13 cellular contexts compared by ENCODE assay signal in genomic region chr3:71391361-71391760, GRCh38.
DNase-seq lines count a peak whose midpoint lies in the region; ATAC-seq, FAIRE-seq and TF ChIP-seq lines count a peak whose summit lies in the region.
"Had no signal": no experiment of that assay in that cellular context is flagged by ENCODE, and none has a peak within 500 bp of the region (broad histone marks: within the 10 kb centered on the region; RNA-seq: fewer than 3 reads in every experiment).

No MANE protein-coding gene starts in this region.

- peaks cover 5% of the 10 kb centered on the region for H3K36me3 Mint-ChIP-seq in activated CD4-positive, alpha-beta memory T cell treated with anti-CD3 and anti-CD28 coated beads for 36 hours
- H3K36me3 Mint-ChIP-seq in naive B cell, result no peaks in the 10 kb centered on the region

- ATAC-seq in naive B cell (ENCODE audit: low read depth in 2 of 2) (no peak), GM18868 (IDR thresholded peaks at IDR 0.05; ENCODE audit: unreplicated experiment) (no peak)
- ATAC-seq: left ventricle myocardium superior, Panc1 had no signal

- POLR2A ChIA-PET in activated CD4-positive, alpha-beta memory T cell treated with anti-CD3 and anti-CD28 coated beads for 36 hours (lab: Charles Lee), result interaction anchor here (1.0 to 1.3 kb wide), 2 partner anchors 31 to 192 kb away, joined by 3 to 6 read pairs; partner anchors contain the start of gene FOXP1

- H3K9me3 Mint-ChIP-seq in activated CD4-positive, alpha-beta memory T cell treated with anti-CD3 and anti-CD28 coated beads for 36 hours, result no peaks in the 10 kb centered on the region
- H3K9me3 Mint-ChIP-seq in naive B cell, result peaks cover 0 to 2% (median 0%) of the 10 kb centered on the region in 7 donors

- peaks cover 2% of the 10 kb centered on the region for H3K27me3 Mint-ChIP-seq in activated CD4-positive, alpha-beta memory T cell treated with anti-CD3 and anti-CD28 coated beads for 36 hours
- H3K27me3 Mint-ChIP-seq in naive B cell, result no peaks in the 10 kb centered on the region

- DNase-seq in CD1c-positive myeloid dendritic cell (ENCODE audit: extremely low spot score) (peak; percentile 45), GM12892 (ENCODE audit: insufficient read length) (no peak), naive B cell (no peak), HuH-7.5 (ENCODE audit: low spot score) (no peak), NCI-H345 treated with DMSO at 0.1 percent for 48 hours (lab: John Stamatoyannopoulos, UW; ENCODE audit: unreplicated experiment) (no peak), HK-2 (ENCODE audit: unreplicated experiment) (no peak)
- DNase-seq in activated CD4-positive, alpha-beta memory T cell treated with anti-CD3 and anti-CD28 coated beads for 36 hours, result no peak
- DNase-seq: brain microvascular endothelial cell, COR-L47, HCEC 1CT, left ventricle myocardium superior had no signal

- H3K27ac Mint-ChIP-seq in activated CD4-positive, alpha-beta memory T cell treated with anti-CD3 and anti-CD28 coated beads for 36 hours, result peak overlapping the region; percentile 77
- peak overlapping the region; percentile 96 to 100 (median 100) for H3K27ac Mint-ChIP-seq in naive B cell

- CTCF ChIA-PET in activated CD4-positive, alpha-beta memory T cell treated with anti-CD3 and anti-CD28 coated beads for 36 hours (lab: Charles Lee), result no interaction called here

- peak; percentile 69 for FAIRE-seq in GM12892 (lab: Jason Lieb, UNC)

- peaks cover 69% of the 10 kb centered on the region for H3K4me1 Mint-ChIP-seq in activated CD4-positive, alpha-beta memory T cell treated with anti-CD3 and anti-CD28 coated beads for 36 hours (ENCODE audit: low read depth)
- H3K4me1 Mint-ChIP-seq in naive B cell, result peaks cover 49 to 89% (median 61%) of the 10 kb centered on the region in 3 donors

- TF ChIP-seq POLR2A in GM12892 (IDR thresholded peaks at IDR 0.05; ENCODE audit: low read depth, low read length), result no peak

- no peak overlapping the region for H3K4me3 Mint-ChIP-seq in activated CD4-positive, alpha-beta memory T cell treated with anti-CD3 and anti-CD28 coated beads for 36 hours
- peak overlapping the region; percentile 66 to 91 (median 85) for H3K4me3 Mint-ChIP-seq in naive B cell

- intact Hi-C loops in activated CD4-positive, alpha-beta memory T cell treated with anti-CD3 and anti-CD28 coated beads for 36 hours (cut with micrococcal nuclease), result loop anchor here (10.0 kb wide), 1 partner anchor 193 kb away; the partner anchor contains the start of gene FOXP1
